9 cellular contexts compared by ENCODE assay signal in genomic region chr4:1784395-1784788, GRCh38.
"Had no signal": no experiment of that assay in that cellular context is flagged by ENCODE, and none has a peak within 500 bp of the region (broad histone marks: within the 10 kb centered on the region; RNA-seq: fewer than 3 reads in every experiment).

No MANE protein-coding gene starts in this region.

- H3K4me1 ChIP-seq: pancreas had no signal

- H3K36me3 ChIP-seq: brain microvascular endothelial cell, heart right ventricle, pancreas, tibial nerve had no signal

- DNase-seq: activated CD4-positive, alpha-beta T cell treated with anti-CD3 and anti-CD28 coated beads for 48 hours; activated naive CD4-positive, alpha-beta T cell treated with anti-CD3 and anti-CD28 coated beads, Interleukin-2, amount 50 U/mL, for 16 hours; brain microvascular endothelial cell; foreskin keratinocyte; mesendoderm; pancreas had no signal

- H3K27me3 ChIP-seq: brain microvascular endothelial cell, foreskin keratinocyte, heart right ventricle, pancreas, tibial nerve had no signal

- H3K27ac ChIP-seq: brain microvascular endothelial cell, foreskin keratinocyte had no signal

- H3K9me3 ChIP-seq: heart right ventricle, pancreas, tibial nerve had no signal

- H3K4me3 ChIP-seq: heart right ventricle, pancreas, tibial nerve had no signal

- ATAC-seq: foreskin keratinocyte, WTC11 had no signal
